Comparison of ENCODE assay signal across 11 cellular contexts in genomic region chr19:45864629-45865082, GRCh38. TPM values are rescaled to one million over a fixed set of nuclear protein-coding genes. Genes with fewer than 3 reads are reported as not detected.
DNase-seq lines count a peak whose midpoint lies in the region; ATAC-seq, FAIRE-seq and TF ChIP-seq lines count a peak whose summit lies in the region.
"Had no signal": no experiment of that assay in that cellular context is flagged by ENCODE, and none has a peak within 500 bp of the region (broad histone marks: within the 10 kb centered on the region; RNA-seq: fewer than 3 reads in every experiment).

No MANE protein-coding gene starts in this region.

- peak overlapping the region; percentile 60 for H3K4me3 Mint-ChIP-seq in activated naive CD4-positive, alpha-beta T cell treated with anti-CD3 and anti-CD28 coated beads, Interleukin-2, amount 50 U/mL, for 24 hours
- peak overlapping the region; percentile 76 for H3K4me3 Mint-ChIP-seq in astrocyte (ENCODE audit: unreplicated experiment)

- H4K91ac ChIP-seq in mesenchymal stem cell (ENCODE audit: low read length) = no peak overlapping the region

- H3K36me3 ChIP-seq in astrocyte (ENCODE audit: insufficient read depth, low read length) (peaks cover 4% of the 10 kb centered on the region), mesenchymal stem cell (ENCODE audit: control insufficient read depth in 1 of 2, insufficient read depth in 2 of 2, low read depth in 1 of 2, low read length in 2 of 2) (peaks cover 3% of the 10 kb centered on the region in 2 experiments), upper lobe of left lung (peaks cover 0 to under 1% (median under 1%) of the 10 kb centered on the region in 4 donors)

- H4K8ac ChIP-seq in mesenchymal stem cell (ENCODE audit: low read length) = no peak overlapping the region

- H3K27ac ChIP-seq in astrocyte (ENCODE audit: low read depth, low read length) (no peak overlapping the region), mesenchymal stem cell (ENCODE audit: low read length, poor library complexity, severe bottlenecking) (no peak overlapping the region), upper lobe of left lung (no peak overlapping the region)
- H3K27ac ChIP-seq: HL-60 had no signal

- no peak for FAIRE-seq in astrocyte (lab: Jason Lieb, UNC)

- H3K9ac ChIP-seq in astrocyte (ENCODE audit: low read length) (no peak overlapping the region), mesenchymal stem cell (ENCODE audit: low read length) (no peak overlapping the region)

- H3K9me3 Mint-ChIP-seq in activated naive CD4-positive, alpha-beta T cell treated with anti-CD3 and anti-CD28 coated beads, Interleukin-2, amount 50 U/mL, for 24 hours = no peaks in the 10 kb centered on the region
- no peaks in the 10 kb centered on the region for H3K9me3 Mint-ChIP-seq in astrocyte (ENCODE audit: unreplicated experiment)

- H3K9me3 ChIP-seq in astrocyte (ENCODE audit: insufficient read depth, low read depth, low read length) (no peaks in the 10 kb centered on the region), mesenchymal stem cell (ENCODE audit: control insufficient read depth, low read length) (no peaks in the 10 kb centered on the region), upper lobe of left lung (no peaks in the 10 kb centered on the region)

- H3K36me3 Mint-ChIP-seq in activated naive CD4-positive, alpha-beta T cell treated with anti-CD3 and anti-CD28 coated beads, Interleukin-2, amount 50 U/mL, for 24 hours = peaks cover 2% of the 10 kb centered on the region
- no peaks in the 10 kb centered on the region for H3K36me3 Mint-ChIP-seq in astrocyte (ENCODE audit: low read depth, unreplicated experiment)

- H3K27ac Mint-ChIP-seq in activated naive CD4-positive, alpha-beta T cell treated with anti-CD3 and anti-CD28 coated beads, Interleukin-2, amount 50 U/mL, for 24 hours = peak overlapping the region; percentile 76
- no peak overlapping the region for H3K27ac Mint-ChIP-seq in astrocyte (ENCODE audit: unreplicated experiment)

- TF ChIP-seq POLR2A in upper lobe of left lung (IDR thresholded peaks at IDR 0.05) = no peak

- H3K18ac ChIP-seq in mesenchymal stem cell (ENCODE audit: low read depth in 1 of 2, low read length in 2 of 2) = no peak overlapping the region

- H3K4me3 ChIP-seq in astrocyte (ENCODE audit: insufficient read depth, low read depth, low read length) (no peak overlapping the region), mesenchymal stem cell (ENCODE audit: insufficient read depth in 1 of 2, low read depth in 1 of 2, low read length in 2 of 2) (peak overlapping the region in 1 of 2 experiments; percentile 30), upper lobe of left lung (peak overlapping the region in 3 of 4 donors; percentile 78 to 89 (median 86))

- H2BK5ac ChIP-seq in mesenchymal stem cell (ENCODE audit: low read depth, low read length, poor library complexity, severe bottlenecking) = no peak overlapping the region

- H3K79me1 ChIP-seq in mesenchymal stem cell (replicated peaks; ENCODE audit: low read length, poor library complexity, severe bottlenecking) = no peaks in the 10 kb centered on the region

- no peak overlapping the region for H2BK12ac ChIP-seq in mesenchymal stem cell (ENCODE audit: low read length in 2 of 2)

- H3K4me1 ChIP-seq in astrocyte (ENCODE audit: insufficient read depth, low read length) = peaks cover 3% of the 10 kb centered on the region
- H3K4me1 ChIP-seq in mesenchymal stem cell (ENCODE audit: control insufficient read depth, insufficient read depth, low read depth, low read length) = peaks cover 9% of the 10 kb centered on the region
- H3K4me1 ChIP-seq in upper lobe of left lung = peaks cover 17 to 33% (median 27%) of the 10 kb centered on the region in 4 donors

- H3K23ac ChIP-seq in mesenchymal stem cell (ENCODE audit: low read length in 2 of 2) = no peak overlapping the region

- H2AK5ac ChIP-seq in mesenchymal stem cell (ENCODE audit: low read length, severe bottlenecking) = no peak overlapping the region

- H3K27me3 ChIP-seq in astrocyte (ENCODE audit: insufficient read depth, low read length) (peaks cover 33% of the 10 kb centered on the region), mesenchymal stem cell (ENCODE audit: control insufficient read depth in 1 of 2, insufficient read depth in 1 of 2, low read length in 2 of 2) (peaks cover 33 to 46% of the 10 kb centered on the region in 2 experiments), upper lobe of left lung (peaks cover 0 to 11% (median 5%) of the 10 kb centered on the region in 4 donors)

- H3K4me1 Mint-ChIP-seq in activated naive CD4-positive, alpha-beta T cell treated with anti-CD3 and anti-CD28 coated beads, Interleukin-2, amount 50 U/mL, for 24 hours = peaks cover 24% of the 10 kb centered on the region
- peaks cover 2% of the 10 kb centered on the region for H3K4me1 Mint-ChIP-seq in astrocyte (ENCODE audit: low read depth, unreplicated experiment)

- H3K14ac ChIP-seq in mesenchymal stem cell (ENCODE audit: low read length in 2 of 2) = no peak overlapping the region

- peak overlapping the region; percentile 63 for H2AFZ ChIP-seq in astrocyte (ENCODE audit: low read depth, low read length)
- no peak overlapping the region for H2AFZ ChIP-seq in mesenchymal stem cell (ENCODE audit: low read depth, low read length)

- H3K4me2 ChIP-seq in astrocyte (ENCODE audit: low read length) (peak overlapping the region; percentile 77), mesenchymal stem cell (ENCODE audit: low read length, poor library complexity, severe bottlenecking) (peak overlapping the region; percentile 57)

- no peak for TF ChIP-seq CTCF in astrocyte (IDR thresholded peaks at IDR 0.05; ENCODE audit: insufficient read depth, low read depth, low read length)
- TF ChIP-seq CTCF in upper lobe of left lung (IDR thresholded peaks at IDR 0.05) = no peak

- H3K79me2 ChIP-seq in astrocyte (ENCODE audit: insufficient read depth, low read length) = peaks cover 30% of the 10 kb centered on the region

- peaks cover 13% of the 10 kb centered on the region for H3K27me3 Mint-ChIP-seq in activated naive CD4-positive, alpha-beta T cell treated with anti-CD3 and anti-CD28 coated beads, Interleukin-2, amount 50 U/mL, for 24 hours
- H3K27me3 Mint-ChIP-seq in astrocyte (ENCODE audit: low read depth, unreplicated experiment) = peaks cover 25% of the 10 kb centered on the region

- TF ChIP-seq EP300 in upper lobe of left lung (IDR thresholded peaks at IDR 0.05) = no peak

- H3K4ac ChIP-seq in mesenchymal stem cell (ENCODE audit: low read depth in 1 of 2, low read length in 2 of 2) = no peak overlapping the region

- H2BK15ac ChIP-seq in mesenchymal stem cell (ENCODE audit: low read depth, poor library complexity, severe bottlenecking) = no peak overlapping the region

- ATAC-seq in upper lobe of left lung (ENCODE audit: low FRiP score in 2 of 2) (no peak), GM21515 (IDR thresholded peaks at IDR 0.05; ENCODE audit: unreplicated experiment) (no peak), GM19035 (IDR thresholded peaks at IDR 0.05; ENCODE audit: unreplicated experiment) (no peak)

- H2BK120ac ChIP-seq in mesenchymal stem cell (ENCODE audit: low read depth, low read length) = no peak overlapping the region

- peaks cover 5% of the 10 kb centered on the region for H4K20me1 ChIP-seq in astrocyte (ENCODE audit: insufficient read depth, low read length)

- DNase-seq in activated naive CD4-positive, alpha-beta T cell (lab: John Stamatoyannopoulos, UW) = no peak
- DNase-seq in astrocyte (ENCODE audit: low read depth) = no peak
- no peak for DNase-seq in mesenchymal stem cell
- DNase-seq in upper lobe of left lung = no peak
- no peak for DNase-seq in stimulated activated CD4-positive, alpha-beta T cell treated with anti-CD3 and anti-CD28 coated beads, Interleukin-4, amount 100 ng/mL, for 4 hours

- WGBS in mesenchymal stem cell = 11% methylated on average over 12 of the region's 12 CpGs
- 40 to 49% methylated on average over 12 of the region's 12 CpGs for WGBS in upper lobe of left lung, 2 donors

RNA-seq across cellular contexts. Expression of gene FOXA3, which starts 0.5 kb away (rescaled TPM):
- total RNA-seq in astrocyte (0.58 and 0.59 TPM in 2 replicates), upper lobe of left lung (1 to 10 TPM in 1 of 6 donors, under 1 TPM in 2, not detected in 3; 0.46 to 1.2 (median 0.46) TPM)
- polyA plus RNA-seq in mesenchymal stem cell (2013, experiment 1 of 2) = not detected
- polyA plus RNA-seq in mesenchymal stem cell (2013, experiment 2 of 2) = not detected
- total RNA-seq: pulmonary artery endothelial cell had no signal

RNA-seq across cellular contexts. Expression of gene SYMPK, which starts 1.7 kb away (rescaled TPM):
- total RNA-seq in astrocyte (70.0 and 73.5 TPM in 2 replicates), upper lobe of left lung (100 to 1,000 TPM in 2 of 6 donors, 10 to 100 TPM in 4; 35.0 to 345 (median 76.0) TPM)
- polyA plus RNA-seq in mesenchymal stem cell (2013, experiment 1 of 2) = 38.9 TPM
- polyA plus RNA-seq in mesenchymal stem cell (2013, experiment 2 of 2) = 39.9 TPM

RNA-seq across cellular contexts. Expression of gene IRF2BP1, which starts 21.3 kb away (rescaled TPM):
- total RNA-seq in astrocyte (18.8 and 22.9 TPM in 2 replicates), upper lobe of left lung (10 to 100 TPM; 23.2 to 36.5 (median 30.5) TPM)
- 8.0 TPM for polyA plus RNA-seq in mesenchymal stem cell (2013, experiment 1 of 2)
- polyA plus RNA-seq in mesenchymal stem cell (2013, experiment 2 of 2) = 8.2 TPM

RNA-seq across cellular contexts. Expression of gene MYPOP, which starts 37.8 kb away (rescaled TPM):
- 11.0 and 11.7 TPM in 2 replicates for total RNA-seq in astrocyte
- polyA plus RNA-seq in mesenchymal stem cell (2013, experiment 1 of 2) = 14.9 TPM
- polyA plus RNA-seq in mesenchymal stem cell (2013, experiment 2 of 2) = 15.3 TPM
- 10 to 100 TPM in 2 of 6 donors, 1 to 10 TPM in 4; 2.3 to 13.6 (median 9.2) TPM for total RNA-seq in upper lobe of left lung

RNA-seq across cellular contexts. Expression of gene RSPH6A, which starts 49.5 kb away (rescaled TPM):
- 0.12 and 0.23 TPM in 2 replicates for total RNA-seq in astrocyte
- polyA plus RNA-seq in mesenchymal stem cell (2013, experiment 1 of 2) = 0.01 TPM
- polyA plus RNA-seq in mesenchymal stem cell (2013, experiment 2 of 2) = not detected
- total RNA-seq in upper lobe of left lung = 1 to 10 TPM in 1 of 6 donors, under 1 TPM in 3, not detected in 2; 0.15 to 5.2 (median 0.32) TPM
- polyA plus RNA-seq: aorta had no signal
